9 cellular contexts compared by ENCODE assay signal in genomic region chr14:24246765-24247212, GRCh38. TPM values are rescaled to one million over a fixed set of nuclear protein-coding genes. Genes with fewer than 3 reads are reported as not detected.
A peak's percentile ranks its signal among the peaks of the same experiment; 100 is the strongest.
DNase-seq lines count a peak whose midpoint lies in the region; ATAC-seq, FAIRE-seq and TF ChIP-seq lines count a peak whose summit lies in the region.
"Had no signal": no experiment of that assay in that cellular context is flagged by ENCODE, and none has a peak within 500 bp of the region (broad histone marks: within the 10 kb centered on the region; RNA-seq: fewer than 3 reads in every experiment).

No MANE protein-coding gene starts in this region.

- H3K4me3 ChIP-seq in MM.1S (ENCODE audit: low read length) (peak overlapping the region; percentile 25; the same call in 1 of the 2 replicates), astrocyte (ENCODE audit: insufficient read depth, low read depth, low read length) (no peak overlapping the region), spleen (peak overlapping the region in 1 of 8 donors; percentile 19)
- H3K4me3 ChIP-seq: A549 had no signal

- H3K9me3 Mint-ChIP-seq in astrocyte (ENCODE audit: unreplicated experiment), result no peaks in the 10 kb centered on the region

- TF ChIP-seq POLR2A in spleen (IDR thresholded peaks at IDR 0.05), result no peak

- H3K27ac ChIP-seq in MM.1S (ENCODE audit: low read length) (peak overlapping the region; percentile 84), astrocyte (ENCODE audit: low read depth, low read length) (no peak overlapping the region), spleen (peak overlapping the region; percentile 48 to 81 (median 76))
- H3K27ac ChIP-seq: A549 had no signal

- H4K20me1 ChIP-seq in MM.1S (ENCODE audit: insufficient read depth, low read length) (no peaks in the 10 kb centered on the region), astrocyte (ENCODE audit: insufficient read depth, low read length) (peaks cover 2% of the 10 kb centered on the region)

- H3K79me2 ChIP-seq in MM.1S (ENCODE audit: low read length) (peaks cover 3% of the 10 kb centered on the region; the same call in 1 of the 2 replicates), astrocyte (ENCODE audit: insufficient read depth, low read length) (peaks cover 3% of the 10 kb centered on the region)

- no peak overlapping the region for H3K27ac Mint-ChIP-seq in astrocyte (ENCODE audit: unreplicated experiment)

- H3K9me2 ChIP-seq in MM.1S (replicated peaks; ENCODE audit: insufficient read depth, low read length), result no peaks in the 10 kb centered on the region

- H3K27me3 Mint-ChIP-seq in astrocyte (ENCODE audit: low read depth, unreplicated experiment), result no peaks in the 10 kb centered on the region

- intact Hi-C loops in spleen (cut with DNase I; ENCODE audit: low total_unique reads), result no loop called here

- no peak for FAIRE-seq in astrocyte (lab: Jason Lieb, UNC)
- FAIRE-seq: A549 had no signal

- H3K4me2 ChIP-seq in MM.1S (ENCODE audit: low read depth, low read length) (peak overlapping the region; percentile 57; the same call in 1 of the 2 replicates), astrocyte (ENCODE audit: low read length) (no peak overlapping the region)
- H3K4me2 ChIP-seq: A549 had no signal

- peak; percentile 11 for DNase-seq in SIG-M5 treated with dmso at 0.1 percent for 504 hours (lab: John Stamatoyannopoulos, UW; ENCODE audit: unreplicated experiment)
- DNase-seq in SIG-M5 (lab: John Stamatoyannopoulos, UW), result no peak
- peak; percentile 70 for DNase-seq in MM.1S
- no peak for DNase-seq in astrocyte (ENCODE audit: low read depth)
- DNase-seq in spleen, result no peak
- DNase-seq in GF-D8 (lab: John Stamatoyannopoulos, UW), result no peak
- DNase-seq in NCI-H2107 (lab: John Stamatoyannopoulos, UW), result no peak

- peaks cover 12% of the 10 kb centered on the region for H3K36me3 Mint-ChIP-seq in astrocyte (ENCODE audit: low read depth, unreplicated experiment)

- H3K9ac ChIP-seq in MM.1S (ENCODE audit: low read length), result peak overlapping the region; percentile 62
- H3K9ac ChIP-seq in astrocyte (ENCODE audit: low read length), result no peak overlapping the region

- peaks cover 21% of the 10 kb centered on the region; the same call in 1 of the 2 replicates for H3F3A ChIP-seq in MM.1S (ENCODE audit: insufficient read depth, low read length)

- H3K9me3 ChIP-seq in MM.1S (replicated peaks; ENCODE audit: insufficient read depth, low read length) (no peaks in the 10 kb centered on the region), astrocyte (ENCODE audit: insufficient read depth, low read depth, low read length) (no peaks in the 10 kb centered on the region), spleen (no peaks in the 10 kb centered on the region)
- H3K9me3 ChIP-seq: A549 had no signal

- H2AFZ ChIP-seq in MM.1S (ENCODE audit: low read length) (no peak overlapping the region), astrocyte (ENCODE audit: low read depth, low read length) (no peak overlapping the region)

- H3K27me3 ChIP-seq in MM.1S (replicated peaks; ENCODE audit: insufficient read depth, low read length) (no peaks in the 10 kb centered on the region), astrocyte (ENCODE audit: insufficient read depth, low read length) (no peaks in the 10 kb centered on the region), spleen (replicated peaks in 1 of 7) (no peaks in the 10 kb centered on the region)

- peaks cover 20% of the 10 kb centered on the region for H3K4me1 Mint-ChIP-seq in astrocyte (ENCODE audit: low read depth, unreplicated experiment)

- TF ChIP-seq CTCF in MM.1S (IDR thresholded peaks at IDR 0.05; ENCODE audit: low read length), result no peak
- no peak for TF ChIP-seq CTCF in astrocyte (IDR thresholded peaks at IDR 0.05; ENCODE audit: insufficient read depth, low read depth, low read length)
- no peak for TF ChIP-seq CTCF in spleen (IDR thresholded peaks at IDR 0.05 in 8 of 11, conservative IDR thresholded peaks at IDR 0.05 in 3 of 11)

- ATAC-seq in HG02642 (IDR thresholded peaks at IDR 0.05; ENCODE audit: poor library complexity, unreplicated experiment), result no peak
- ATAC-seq: A549 had no signal

- H3K4me3 Mint-ChIP-seq in astrocyte (ENCODE audit: unreplicated experiment), result peak overlapping the region; percentile 47

- H3K36me3 ChIP-seq in MM.1S (replicated peaks; ENCODE audit: insufficient read depth, low read length) (no peaks in the 10 kb centered on the region), astrocyte (ENCODE audit: insufficient read depth, low read length) (no peaks in the 10 kb centered on the region), spleen (peaks cover 0 to 9% (median 0%) of the 10 kb centered on the region in 6 donors)

- H3K4me1 ChIP-seq in MM.1S (ENCODE audit: low read length), result peaks cover 6% of the 10 kb centered on the region; the same call in 1 of the 2 replicates
- H3K4me1 ChIP-seq in astrocyte (ENCODE audit: insufficient read depth, low read length), result peaks cover 10% of the 10 kb centered on the region
- H3K4me1 ChIP-seq in spleen, result peaks cover 8 to 52% (median 23%) of the 10 kb centered on the region in 6 donors

- 75 to 87% (median 82%) methylated on average over 3 of the region's 3 CpGs for WGBS in spleen, 5 donors

RNA-seq across cellular contexts. Expression of gene TINF2, which starts 4.4 kb away (rescaled TPM):
- total RNA-seq in astrocyte (33.0 and 36.2 TPM in 2 replicates), spleen (100 to 1,000 TPM in 3 of 7 donors, 10 to 100 TPM in 4; 61.8 to 121 (median 99.5) TPM)
- polyA plus RNA-seq in spleen, result 10 to 100 TPM; 55.7 to 60.8 (median 57.4) TPM

RNA-seq across cellular contexts. Expression of gene GMPR2, which starts 14.1 kb away (rescaled TPM):
- total RNA-seq in astrocyte (55.5 and 66.5 TPM in 2 replicates), spleen (10 to 100 TPM; 57.0 to 85.6 (median 82.6) TPM)
- 10 to 100 TPM; 42.2 to 57.9 (median 50.3) TPM for polyA plus RNA-seq in spleen

RNA-seq across cellular contexts. Expression of gene NEDD8, which starts 14.6 kb away (rescaled TPM):
- total RNA-seq in astrocyte (233 and 251 TPM in 2 replicates), spleen (100 to 1,000 TPM in 6 of 7 donors, 10 to 100 TPM in 1; 98.6 to 137 (median 122) TPM)
- 100 to 1,000 TPM; 164 to 237 (median 228) TPM for polyA plus RNA-seq in spleen

RNA-seq across cellular contexts. Expression of gene TGM1, which starts 16.2 kb away (rescaled TPM):
- total RNA-seq in astrocyte (3.8 and 4.8 TPM in 2 replicates), spleen (1 to 10 TPM; 1.4 to 4.8 (median 2.8) TPM)
- polyA plus RNA-seq in spleen, result 1 to 10 TPM; 1.7 to 3.5 (median 2.3) TPM

RNA-seq across cellular contexts. Expression of gene RABGGTA, which starts 24.6 kb away (rescaled TPM):
- total RNA-seq in astrocyte (26.6 and 27.3 TPM in 2 replicates), spleen (10 to 100 TPM; 41.7 to 63.0 (median 48.6) TPM)
- polyA plus RNA-seq in spleen, result 10 to 100 TPM; 22.5 to 46.7 (median 41.4) TPM

Comparison
In these comparisons a context has a peak if more than half of its experiments do, and no peak if none do; other contexts are left out.
1. DNase-seq: peak in SIG-M5 treated with dmso at 0.1 percent for 504 hours (single experiment) and MM.1S (single experiment); none in SIG-M5 (single experiment), astrocyte (single experiment), spleen (single experiment), GF-D8 (single experiment) and NCI-H2107 (single experiment).